8 cellular contexts compared by ENCODE assay signal in genomic region chr11:35237860-35238715, GRCh38.
DNase-seq lines count a peak whose midpoint lies in the region; FAIRE-seq lines count a peak whose summit lies in the region.

No MANE protein-coding gene starts in this region.

- FAIRE-seq in urothelium cell line (lab: Jason Lieb, UNC), result no peak

- DNase-seq in SIG-M5 treated with dmso at 0.1 percent for 504 hours (lab: John Stamatoyannopoulos, UW; ENCODE audit: unreplicated experiment), result peak; percentile 59
- no peak for DNase-seq in SIG-M5 (lab: John Stamatoyannopoulos, UW)
- peak; percentile 81 for DNase-seq in NCI-H1105 (lab: John Stamatoyannopoulos, UW)
- DNase-seq in T-helper 1 cell, result peak in 4 of 5 donors; percentile 18 to 76 (median 38)
- peak; percentile 89 for DNase-seq in dermis blood vessel endothelial cell
- DNase-seq in myocyte (ENCODE audit: low read depth), result peak; percentile 25
- peak; percentile 38 for DNase-seq in urothelium cell line (ENCODE audit: low spot score)
- no peak for DNase-seq in hippocampal formation (lab: John Stamatoyannopoulos, UW)

Comparison
In these comparisons a context has a peak if more than half of its experiments do, and no peak if none do; other contexts are left out.
1. DNase-seq: peak in SIG-M5 treated with dmso at 0.1 percent for 504 hours (single experiment), NCI-H1105 (single experiment), T-helper 1 cell (4 of 5), dermis blood vessel endothelial cell (single experiment), myocyte (single experiment) and urothelium cell line (single experiment); none in SIG-M5 (single experiment) and hippocampal formation (0 of 2).